ENCODE assay signal across 1 cellular context in the genomic region with DNA sequence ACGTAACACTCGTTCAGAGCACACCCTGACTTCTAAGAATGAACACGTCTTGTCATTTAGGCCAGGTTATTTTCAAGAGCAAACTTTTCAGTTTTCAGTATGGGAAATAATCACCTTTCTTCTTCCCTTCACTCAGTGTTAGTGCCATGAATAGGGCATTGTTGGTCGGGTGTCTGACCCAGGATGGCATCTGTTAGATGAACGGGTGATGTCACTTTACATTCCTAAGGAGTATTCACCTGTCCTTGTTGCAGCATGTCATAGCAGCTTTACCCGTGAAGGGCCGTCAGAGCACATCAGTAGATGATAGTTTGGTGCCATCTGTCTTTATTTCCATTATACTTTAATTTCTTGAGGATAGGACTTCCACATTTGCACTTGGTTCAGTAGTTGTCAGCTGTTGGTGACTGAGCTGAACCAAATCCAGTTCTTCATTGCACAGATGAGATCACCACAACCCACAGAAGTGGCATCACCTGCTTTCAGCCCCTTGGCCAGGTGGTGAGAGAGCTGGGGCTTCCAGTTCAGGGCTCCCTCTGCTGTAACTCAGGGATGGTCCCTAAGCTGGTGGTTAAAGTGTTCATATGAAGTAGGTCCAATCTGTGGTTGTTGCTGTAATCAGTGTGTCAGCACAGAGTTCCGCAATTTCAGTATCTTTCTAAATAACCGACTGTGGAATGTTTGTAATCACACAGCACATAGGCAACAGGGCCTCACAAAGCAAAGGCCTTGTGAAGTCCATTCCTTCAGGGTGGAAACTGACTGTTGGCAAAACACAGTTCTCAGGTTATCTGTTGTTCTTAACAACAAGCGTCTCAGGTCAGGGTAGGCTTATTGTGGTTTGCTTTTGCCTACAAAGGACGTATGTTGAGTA.
TF ChIP-seq lines count a peak whose summit lies in the region.

No MANE protein-coding gene starts in this region.

TF ChIP-seq in HepG2, 621 proteins besides CTCF, POLR2A, EP300 and RAD21 (continued from another document):
- TF ChIP-seq, protein P1, sequence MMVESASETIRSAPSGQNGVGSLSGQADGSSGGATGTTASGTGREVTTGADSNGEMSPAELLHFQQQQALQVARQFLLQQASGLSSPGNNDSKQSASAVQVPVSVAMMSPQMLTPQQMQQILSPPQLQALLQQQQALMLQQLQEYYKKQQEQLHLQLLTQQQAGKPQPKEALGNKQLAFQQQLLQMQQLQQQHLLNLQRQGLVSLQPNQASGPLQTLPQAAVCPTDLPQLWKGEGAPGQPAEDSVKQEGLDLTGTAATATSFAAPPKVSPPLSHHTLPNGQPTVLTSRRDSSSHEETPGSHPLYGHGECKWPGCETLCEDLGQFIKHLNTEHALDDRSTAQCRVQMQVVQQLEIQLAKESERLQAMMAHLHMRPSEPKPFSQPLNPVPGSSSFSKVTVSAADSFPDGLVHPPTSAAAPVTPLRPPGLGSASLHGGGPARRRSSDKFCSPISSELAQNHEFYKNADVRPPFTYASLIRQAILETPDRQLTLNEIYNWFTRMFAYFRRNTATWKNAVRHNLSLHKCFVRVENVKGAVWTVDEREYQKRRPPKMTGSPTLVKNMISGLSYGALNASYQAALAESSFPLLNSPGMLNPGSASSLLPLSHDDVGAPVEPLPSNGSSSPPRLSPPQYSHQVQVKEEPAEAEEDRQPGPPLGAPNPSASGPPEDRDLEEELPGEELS (CRISPR knock-in tag; IDR thresholded peaks at IDR 0.05) = no peak
- TF ChIP-seq JUND (CRISPR knock-in tag; IDR thresholded peaks at IDR 0.05) (no peak), ZMYM2 (CRISPR knock-in tag; IDR thresholded peaks at IDR 0.05) (no peak)
